Comparison of ENCODE assay signal across 8 cellular contexts in the genomic region with DNA sequence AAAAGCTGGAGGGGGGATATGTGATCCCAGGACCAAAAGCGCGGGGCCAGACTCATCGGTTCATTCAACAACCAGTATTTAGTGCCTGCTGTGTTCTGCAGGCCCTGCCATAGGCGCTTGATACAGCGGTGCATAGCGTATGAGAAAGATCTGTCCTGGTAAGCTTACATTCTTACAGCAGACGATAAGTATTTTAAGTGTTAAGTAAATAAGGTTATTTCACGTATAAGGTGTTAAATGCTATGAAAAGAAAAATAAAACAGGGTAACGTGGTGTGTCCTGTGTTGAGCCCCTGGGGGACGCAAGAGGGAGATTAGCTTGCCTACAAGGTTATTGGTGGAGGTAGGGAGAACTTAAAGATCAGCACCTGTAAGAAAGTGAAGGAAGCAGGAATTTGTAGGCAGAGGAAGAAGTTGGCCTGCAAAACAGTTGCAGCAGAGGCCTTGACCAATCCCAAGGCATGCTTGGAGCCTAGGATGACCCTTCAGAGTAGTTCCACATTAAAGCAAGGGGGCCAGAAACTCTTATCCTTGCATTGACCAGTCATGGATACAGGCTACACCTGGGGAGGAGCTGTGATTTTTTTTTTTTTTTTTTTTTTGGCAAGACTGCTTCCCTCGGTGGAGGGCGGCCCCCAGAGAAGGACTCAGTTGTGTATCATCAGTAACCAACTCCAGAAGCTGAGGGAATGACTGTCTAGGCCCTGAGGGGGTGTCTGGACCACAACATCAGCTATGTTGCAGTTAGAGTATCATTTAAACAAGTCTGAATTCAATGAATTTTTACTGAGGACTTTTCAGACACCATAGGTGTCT. TPM values are rescaled to one million over a fixed set of nuclear protein-coding genes. Genes with fewer than 3 reads are reported as not detected.
DNase-seq lines count a peak whose midpoint lies in the region; ATAC-seq, FAIRE-seq and TF ChIP-seq lines count a peak whose summit lies in the region.

No MANE protein-coding gene starts in this region.

- H3K9me3 Mint-ChIP-seq in activated CD8-positive, alpha-beta T cell treated with anti-CD3 and anti-CD28 coated beads for 36 hours: peaks cover 2% of the 10 kb centered on the region
- H3K9me3 Mint-ChIP-seq in stimulated activated memory B cell treated with anti-CD40 and anti-IgM and Interleukin-4, amounts not matched to agents 10 μg/mL and 1 μg/mL and 100 μg/mL, for 72 hours: no peaks in the 10 kb centered on the region

- no peak for ATAC-seq in activated CD8-positive, alpha-beta T cell treated with anti-CD3 and anti-CD28 coated beads for 36 hours
- ATAC-seq in stimulated activated memory B cell treated with anti-CD40 and anti-IgM and Interleukin-4, amounts not matched to agents 10 μg/mL and 1 μg/mL and 100 μg/mL, for 72 hours: no peak

- peaks cover 15 to 20% (median 18%) of the 10 kb centered on the region in 10 experiments for H3K4me1 ChIP-seq in BLaER1 treated with 17β-estradiol and CSF1 and Interleukin-3, amounts not matched to agents 10 nM and 100 nM
- H3K4me1 ChIP-seq in iPS-15b (ENCODE audit: control insufficient read depth, insufficient read depth, low read length): no peaks in the 10 kb centered on the region

- POLR2A ChIA-PET in activated CD8-positive, alpha-beta T cell treated with anti-CD3 and anti-CD28 coated beads for 36 hours (lab: Charles Lee): interaction anchor here (0.6 to 2.3 kb wide), 13 partner anchors 9 to 440 kb away, joined by 3 to 14 read pairs (median 3); a partner anchor contains a TSS

- peak overlapping the region; percentile 84 to 99 (median 95); a peak in 21 of 22 replicates for H3K27ac ChIP-seq in BLaER1 treated with 17β-estradiol and CSF1 and Interleukin-3, amounts not matched to agents 10 nM and 100 nM

- H3K27ac Mint-ChIP-seq in activated CD8-positive, alpha-beta T cell treated with anti-CD3 and anti-CD28 coated beads for 36 hours: peak overlapping the region; percentile 80
- peak overlapping the region; percentile 89 for H3K27ac Mint-ChIP-seq in stimulated activated memory B cell treated with anti-CD40 and anti-IgM and Interleukin-4, amounts not matched to agents 10 μg/mL and 1 μg/mL and 100 μg/mL, for 72 hours

- H3K4me3 ChIP-seq in BLaER1 treated with 17β-estradiol and CSF1 and Interleukin-3, amounts not matched to agents 10 nM and 100 nM: peak overlapping the region; percentile 73 to 94 (median 90)
- H3K4me3 ChIP-seq in HFF-Myc (replicated peaks; ENCODE audit: low read depth, low read length): peak overlapping the region; percentile 66
- H3K4me3 ChIP-seq in iPS-15b (ENCODE audit: low read depth, low read length): peak overlapping the region; percentile 48

- H3K4me2 ChIP-seq in BLaER1 treated with 17β-estradiol and CSF1 and Interleukin-3, amounts not matched to agents 10 nM and 100 nM: peak overlapping the region; percentile 66 to 95 (median 85)

- CTCF ChIA-PET in activated CD8-positive, alpha-beta T cell treated with anti-CD3 and anti-CD28 coated beads for 36 hours (lab: Charles Lee): interaction anchor here (0.9 to 2.7 kb wide), 8 partner anchors 9 to 104 kb away, joined by 3 to 17 read pairs (median 4); no protein-coding TSS in a partner anchor

- H3K27me3 Mint-ChIP-seq in activated CD8-positive, alpha-beta T cell treated with anti-CD3 and anti-CD28 coated beads for 36 hours: no peaks in the 10 kb centered on the region
- H3K27me3 Mint-ChIP-seq in stimulated activated memory B cell treated with anti-CD40 and anti-IgM and Interleukin-4, amounts not matched to agents 10 μg/mL and 1 μg/mL and 100 μg/mL, for 72 hours: no peaks in the 10 kb centered on the region

- H3K36me3 Mint-ChIP-seq in activated CD8-positive, alpha-beta T cell treated with anti-CD3 and anti-CD28 coated beads for 36 hours (ENCODE audit: low read depth): no peaks in the 10 kb centered on the region
- H3K36me3 Mint-ChIP-seq in stimulated activated memory B cell treated with anti-CD40 and anti-IgM and Interleukin-4, amounts not matched to agents 10 μg/mL and 1 μg/mL and 100 μg/mL, for 72 hours: peaks cover 23% of the 10 kb centered on the region

- H3K4me3 Mint-ChIP-seq in activated CD8-positive, alpha-beta T cell treated with anti-CD3 and anti-CD28 coated beads for 36 hours: peak overlapping the region; percentile 82
- peak overlapping the region; percentile 69 for H3K4me3 Mint-ChIP-seq in stimulated activated memory B cell treated with anti-CD40 and anti-IgM and Interleukin-4, amounts not matched to agents 10 μg/mL and 1 μg/mL and 100 μg/mL, for 72 hours

- no peak for FAIRE-seq in frontal cortex (lab: Jason Lieb, UNC)

- H4K20me1 ChIP-seq in BLaER1 treated with 17β-estradiol and CSF1 and Interleukin-3, amounts not matched to agents 10 nM and 100 nM: no peaks in the 10 kb centered on the region

- no peak for DNase-seq in HFF-Myc (ENCODE audit: extremely low read depth, low read depth)
- peak; percentile 22 for DNase-seq in activated CD8-positive, alpha-beta T cell treated with anti-CD3 and anti-CD28 coated beads for 36 hours
- DNase-seq in frontal cortex (ENCODE audit: low spot score in 2 of 2): no peak
- DNase-seq in hippocampal formation (lab: John Stamatoyannopoulos, UW): no peak
- no peak for DNase-seq in stimulated activated CD4-positive, alpha-beta T cell treated with anti-CD3 and anti-CD28 coated beads, Interleukin-4, amount 100 ng/mL, for 4 hours

- intact Hi-C loops in activated CD8-positive, alpha-beta T cell treated with anti-CD3 and anti-CD28 coated beads for 36 hours (cut with micrococcal nuclease): no loop called here

- H3K36me3 ChIP-seq in BLaER1 treated with 17β-estradiol and CSF1 and Interleukin-3, amounts not matched to agents 10 nM and 100 nM: peaks cover 0 to 7% (median 0%) of the 10 kb centered on the region in 11 experiments; a peak in 1 of 22 replicates
- H3K36me3 ChIP-seq in iPS-15b (ENCODE audit: control insufficient read depth, insufficient read depth, low read length): no peaks in the 10 kb centered on the region

- peaks cover 16% of the 10 kb centered on the region for H3K4me1 Mint-ChIP-seq in activated CD8-positive, alpha-beta T cell treated with anti-CD3 and anti-CD28 coated beads for 36 hours (ENCODE audit: low read depth)
- peaks cover 18% of the 10 kb centered on the region for H3K4me1 Mint-ChIP-seq in stimulated activated memory B cell treated with anti-CD40 and anti-IgM and Interleukin-4, amounts not matched to agents 10 μg/mL and 1 μg/mL and 100 μg/mL, for 72 hours

- H3K9me3 ChIP-seq in BLaER1 treated with 17β-estradiol and CSF1 and Interleukin-3, amounts not matched to agents 10 nM and 100 nM (replicated peaks in 1 of 11): peaks cover 6 to 15% (median 12%) of the 10 kb centered on the region in 11 experiments; a peak in 20 of 22 replicates
- no peaks in the 10 kb centered on the region for H3K9me3 ChIP-seq in iPS-15b (ENCODE audit: control insufficient read depth, insufficient read depth, low read length)

- no peaks in the 10 kb centered on the region for H3K27me3 ChIP-seq in BLaER1 treated with 17β-estradiol and CSF1 and Interleukin-3, amounts not matched to agents 10 nM and 100 nM
- no peaks in the 10 kb centered on the region for H3K27me3 ChIP-seq in iPS-15b (ENCODE audit: control insufficient read depth, insufficient read depth, low read length)

- TF ChIP-seq CTCF in HFF-Myc (IDR thresholded peaks at IDR 0.05; ENCODE audit: low read depth, low read length, missing control alignments): no peak
- TF ChIP-seq CTCF in activated CD8-positive, alpha-beta T cell treated with anti-CD3 and anti-CD28 coated beads for 36 hours (IDR thresholded peaks at IDR 0.05): no peak

- peak overlapping the region; percentile 91 to 99 (median 95) for H3K9ac ChIP-seq in BLaER1 treated with 17β-estradiol and CSF1 and Interleukin-3, amounts not matched to agents 10 nM and 100 nM
- H3K9ac ChIP-seq in iPS-15b (ENCODE audit: low read depth, low read length): no peak overlapping the region

RNA-seq across cellular contexts. Expression of a gene that starts 0.5 kb away (rescaled TPM):
- 1 to 10 TPM; 5.9 to 6.8 TPM for total RNA-seq in activated CD8-positive, alpha-beta T cell treated with anti-CD3 and anti-CD28 coated beads for 36 hours
- total RNA-seq in frontal cortex: 2.9 TPM

RNA-seq across cellular contexts. Expression of a gene that starts 26.7 kb away (rescaled TPM):
- not detected for total RNA-seq in activated CD8-positive, alpha-beta T cell treated with anti-CD3 and anti-CD28 coated beads for 36 hours
- total RNA-seq in frontal cortex: 1.2 TPM
